Comparison of ENCODE assay signal across 9 cellular contexts in the genomic region with DNA sequence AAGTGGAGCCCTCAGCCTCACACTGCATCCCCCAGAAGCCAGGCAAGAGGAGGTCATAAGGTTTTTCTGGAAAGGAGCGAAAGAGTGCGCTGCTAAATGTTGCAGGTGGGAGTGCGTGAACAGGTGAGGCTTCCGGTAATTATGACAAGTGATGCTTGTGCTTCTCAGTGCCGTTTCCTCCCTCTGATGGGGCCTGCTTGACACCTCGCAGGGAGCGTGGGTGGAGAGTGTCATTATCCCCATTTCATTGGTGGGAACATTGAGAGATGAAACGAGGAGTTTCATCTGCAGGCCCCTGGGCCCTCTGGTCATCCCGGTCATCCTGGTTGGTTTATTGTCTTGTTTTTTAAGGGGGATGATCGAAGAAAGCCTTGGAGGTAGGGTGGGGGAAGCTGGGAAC. TPM values are rescaled to one million over a fixed set of nuclear protein-coding genes. Genes with fewer than 3 reads are reported as not detected.
DNase-seq lines count a peak whose midpoint lies in the region; ATAC-seq and TF ChIP-seq lines count a peak whose summit lies in the region.
"Had no signal": no experiment of that assay in that cellular context is flagged by ENCODE, and none has a peak within 500 bp of the region (broad histone marks: within the 10 kb centered on the region; RNA-seq: fewer than 3 reads in every experiment).

No MANE protein-coding gene starts in this region.

- peaks cover 17% of the 10 kb centered on the region; the same call in 1 of the 2 replicates for H3K4me1 ChIP-seq in H9 (ENCODE audit: insufficient read depth, low read length)

- no peak overlapping the region for H2AFZ ChIP-seq in H9 (ENCODE audit: low read length)

- H3K27ac Mint-ChIP-seq in H9 (peak overlapping the region; percentile 82 to 96 (median 94); a peak in 5 of 7 replicates), T-cell (peak overlapping the region; percentile 79), brain (peak overlapping the region in 4 of 5 experiments; percentile 72 to 93 (median 88))

- POLR2A ChIA-PET in T-cell (lab: Charles Lee) (no interaction called here), HEK293T (lab: Yijun Ruan, JAX) (no interaction called here)

- no peak overlapping the region for H2AK5ac ChIP-seq in H9 (ENCODE audit: insufficient read length, low read length)

- H3K9me3 ChIP-seq in H9 (ENCODE audit: control insufficient read depth, low read depth, low read length): no peaks in the 10 kb centered on the region
- H3K9me3 ChIP-seq: left lung had no signal

- no peak overlapping the region for H4K8ac ChIP-seq in H9 (replicated peaks; ENCODE audit: insufficient read length, low read depth, low read length)

- H3K9ac ChIP-seq in H9 (ENCODE audit: extremely low read depth, insufficient read length, low read length): no peak overlapping the region

- H2BK120ac ChIP-seq in H9 (ENCODE audit: low read depth, low read length, poor library complexity, severe bottlenecking): no peak overlapping the region

- peaks cover 0 to 2% of the 10 kb centered on the region in 2 experiments; a peak in 3 of 5 replicates for H3K9me3 Mint-ChIP-seq in H9
- no peaks in the 10 kb centered on the region for H3K9me3 Mint-ChIP-seq in T-cell
- H3K9me3 Mint-ChIP-seq in brain: peaks cover 0 to 24% (median 3%) of the 10 kb centered on the region in 5 experiments

- no peak overlapping the region for H4K91ac ChIP-seq in H9 (ENCODE audit: insufficient read length, low read depth, low read length)

- ATAC-seq in T-cell (replicated peaks in 1 of 4): peak in 3 of 4 experiments; percentile 53 to 65 (median 56)
- ATAC-seq: left lung had no signal

- H2BK15ac ChIP-seq in H9 (ENCODE audit: low read depth, low read length): no peak overlapping the region

- peaks cover 30% of the 10 kb centered on the region; the same call in 1 of the 2 replicates for H3K79me2 ChIP-seq in H9 (ENCODE audit: insufficient read depth, low read length)

- H2BK20ac ChIP-seq in H9 (ENCODE audit: low read depth, low read length, poor library complexity, severe bottlenecking): no peak overlapping the region

- H2BK5ac ChIP-seq in H9 (ENCODE audit: insufficient read length, low read length): no peak overlapping the region

- WGBS in H9 (ENCODE audit: extremely low coverage, insufficient read length, low lambda C conversion rate): no CpG with 5 or more reads among the region's 10 CpGs

- H3T11ph ChIP-seq in H9 (ENCODE audit: low read length): no peak overlapping the region

- peaks cover 3% of the 10 kb centered on the region for H3K23me2 ChIP-seq in H9 (ENCODE audit: insufficient read length, low read depth, low read length, poor library complexity, severe bottlenecking)

- H3K4me1 Mint-ChIP-seq in H9 (peaks cover 70 to 73% of the 10 kb centered on the region in 2 experiments), T-cell (peaks cover 57 to 88% (median 84%) of the 10 kb centered on the region in 3 donors), brain (peaks cover 73% of the 10 kb centered on the region)

- no peak overlapping the region for H3K56ac ChIP-seq in H9 (ENCODE audit: insufficient read length, low read depth, low read length)

- H3K27me3 Mint-ChIP-seq in H9 (ENCODE audit: low read depth) (no peaks in the 10 kb centered on the region), T-cell (no peaks in the 10 kb centered on the region), brain (peaks cover 4% of the 10 kb centered on the region)

- H3K4me3 Mint-ChIP-seq in H9 (no peak overlapping the region; a peak in 1 of 5 replicates), T-cell (peak overlapping the region in 2 of 3 donors; percentile 22 to 44), brain (peak overlapping the region in 2 of 5 experiments; percentile 61 to 74)

- H3K23ac ChIP-seq in H9 (ENCODE audit: insufficient read length, low read depth, low read length): no peak overlapping the region

- H3K4ac ChIP-seq in H9 (ENCODE audit: low read depth, low read length): no peak overlapping the region

- peaks cover 4% of the 10 kb centered on the region for H3K79me1 ChIP-seq in H9 (ENCODE audit: insufficient read depth, low read depth, low read length, poor library complexity, severe bottlenecking)

- no peak overlapping the region for H3K27ac ChIP-seq in H9 (ENCODE audit: insufficient read length, low read depth, low read length)
- H3K27ac ChIP-seq: left lung had no signal

- DNase-seq in H9: no peak
- DNase-seq in T-cell: peak in 7 of 34 experiments; percentile 6 to 25 (median 15)
- DNase-seq in stimulated activated CD4-positive, alpha-beta T cell treated with anti-CD3 and anti-CD28 coated beads, Interleukin-1b, Interleukin-23, amount 100 ng/mL, for 48 hours: peak; percentile 57
- DNase-seq in superior temporal gyrus (ENCODE audit: extremely low spot score): no peak
- no peak for DNase-seq in HEK293T (ENCODE audit: extremely low spot score)
- DNase-seq in SW 1271 (lab: John Stamatoyannopoulos, UW): no peak
- DNase-seq: left lung, trophoblast cell had no signal

- H3K27me3 ChIP-seq in H9 (ENCODE audit: insufficient read depth, low read length): no peaks in the 10 kb centered on the region
- H3K27me3 ChIP-seq: left lung had no signal

- H2BK12ac ChIP-seq in H9 (ENCODE audit: insufficient read length, low read depth, low read length): no peak overlapping the region

- CTCF ChIA-PET in T-cell (lab: Charles Lee): no interaction called here
- CTCF ChIA-PET in HEK293T (lab: Yijun Ruan, JAX): no interaction called here

- H3K4me2 ChIP-seq in H9 (ENCODE audit: insufficient read depth, insufficient read length, low read length): no peak overlapping the region

- H3K14ac ChIP-seq in H9 (ENCODE audit: insufficient read depth, low read length): no peak overlapping the region

- no peaks in the 10 kb centered on the region for H4K20me1 ChIP-seq in H9 (ENCODE audit: control insufficient read depth, insufficient read depth, insufficient read length)

- H4K5ac ChIP-seq in H9 (ENCODE audit: insufficient read length, low read depth, low read length): no peak overlapping the region

- H3K36me3 Mint-ChIP-seq in H9 (ENCODE audit: insufficient read depth in 1 of 3, low read depth in 3 of 3) (peaks cover 29 to 37% (median 33%) of the 10 kb centered on the region in 3 experiments), T-cell (peaks cover 12% of the 10 kb centered on the region), brain (peaks cover 35% of the 10 kb centered on the region)

- TF ChIP-seq CTCF in H9 (conservative IDR thresholded peaks at IDR 0.05) (no peak), brain (conservative IDR thresholded peaks at IDR 0.05) (no peak)

- no peak overlapping the region for H3K18ac ChIP-seq in H9 (ENCODE audit: insufficient read length, low read depth, low read length)

TF ChIP-seq in HEK293T, 16 proteins besides CTCF, POLR2A, EP300 and RAD21:
- TF ChIP-seq FOXA1 (IDR thresholded peaks at IDR 0.05) (no peak), ELF4 (IDR thresholded peaks at IDR 0.05) (no peak), HDGF (IDR thresholded peaks at IDR 0.05; ENCODE audit: borderline replicate concordance) (no peak), LEF1 (IDR thresholded peaks at IDR 0.05; ENCODE audit: borderline replicate concordance) (no peak), PKNOX1 (IDR thresholded peaks at IDR 0.05) (no peak)

RNA-seq across cellular contexts. Expression of gene BCR, which starts 57.5 kb away (rescaled TPM):
- 77.0 and 81.6 TPM in 2 replicates for total RNA-seq in H9 (2021)
- total RNA-seq in T-cell: 100 to 1,000 TPM in 1 of 5 donors, 10 to 100 TPM in 4; 74.6 to 103 (median 85.5) TPM
- 52.6 TPM for polyA plus RNA-seq in brain (ENCODE audit: insufficient read depth, low read depth, low replicate concordance)

Comparison
In these comparisons a context has a peak if more than half of its experiments do, and no peak if none do; other contexts are left out.
1. H3K4me3 Mint-ChIP-seq: peak in T-cell (2 of 3); none in H9 (0 of 2).
2. Peak in every context shown above with its lines, with median percentiles within 50 percentile points of each other: H3K27ac Mint-ChIP-seq.